Comparison of ENCODE assay signal across 8 cellular contexts in genomic region chr17:21551081-21551881, GRCh38.
A peak's percentile ranks its signal among the peaks of the same experiment; 100 is the strongest.
DNase-seq lines count a peak whose midpoint lies in the region; ATAC-seq and TF ChIP-seq lines count a peak whose summit lies in the region.

No MANE protein-coding gene starts in this region.

- peaks cover 6% of the 10 kb centered on the region for H3K27me3 ChIP-seq in CD8-positive, alpha-beta memory T cell (ENCODE audit: insufficient read depth, low read length, poor library complexity, severe bottlenecking)
- H3K27me3 ChIP-seq in H7 (ENCODE audit: control insufficient read depth, insufficient read depth, low read length), result no peaks in the 10 kb centered on the region; the same call in 1 of the 2 replicates
- H3K27me3 ChIP-seq in layer of hippocampus (ENCODE audit: control insufficient read depth, insufficient read depth, low read length), result no peaks in the 10 kb centered on the region

- ATAC-seq in GM18520 (IDR thresholded peaks at IDR 0.05; ENCODE audit: unreplicated experiment), result no peak

- DNase-seq in CD8-positive, alpha-beta memory T cell, result peak; percentile 71 to 81 (median 74)
- DNase-seq in H7 (peak; percentile 90), NCI-H2227 (lab: John Stamatoyannopoulos, UW; ENCODE audit: unreplicated experiment) (peak; percentile 79), chondrocyte (ENCODE audit: low spot score) (no peak)
- DNase-seq in activated CD4-positive, alpha-beta T cell treated with anti-CD3 and anti-CD28 coated beads for 24 hours (ENCODE audit: low read depth in 2 of 2), result peak; percentile 65 to 72
- DNase-seq in stimulated activated CD4-positive, alpha-beta T cell treated with anti-CD3 and anti-CD28 coated beads, Interleukin-15, amount 100 ng/mL, for 48 hours (ENCODE audit: low read depth in 2 of 2), result peak; percentile 60 to 66

- peak overlapping the region in 3 of 8 donors; percentile 38 to 70 (median 56) for H3K27ac Mint-ChIP-seq in CD8-positive, alpha-beta memory T cell
- H3K27ac Mint-ChIP-seq in chondrocyte (ENCODE audit: unreplicated experiment), result peak overlapping the region; percentile 94

- TF ChIP-seq CTCF in chondrocyte (IDR thresholded peaks at IDR 0.05), result no peak

- POLR2A ChIA-PET in CD8-positive, alpha-beta memory T cell (lab: Charles Lee), result no interaction called here

- peaks cover 0 to 5% (median 1%) of the 10 kb centered on the region in 3 donors for H3K36me3 Mint-ChIP-seq in CD8-positive, alpha-beta memory T cell
- peaks cover 8% of the 10 kb centered on the region for H3K36me3 Mint-ChIP-seq in chondrocyte (ENCODE audit: low read depth)

- peak overlapping the region; percentile 14 for H3K27ac ChIP-seq in CD8-positive, alpha-beta memory T cell (ENCODE audit: low read depth, low read length)
- H3K27ac ChIP-seq in layer of hippocampus (ENCODE audit: low read depth, low read length), result peak overlapping the region; percentile 62

- peaks cover 24 to 44% (median 36%) of the 10 kb centered on the region in 3 donors for H3K4me1 Mint-ChIP-seq in CD8-positive, alpha-beta memory T cell
- H3K4me1 Mint-ChIP-seq in chondrocyte (ENCODE audit: low read depth), result peaks cover 35% of the 10 kb centered on the region

- H3K36me3 ChIP-seq in CD8-positive, alpha-beta memory T cell (ENCODE audit: insufficient read depth, low read length), result no peaks in the 10 kb centered on the region
- no peaks in the 10 kb centered on the region for H3K36me3 ChIP-seq in H7 (replicated peaks; ENCODE audit: control insufficient read depth, insufficient read depth, low read length)

- H3K4me1 ChIP-seq in CD8-positive, alpha-beta memory T cell (ENCODE audit: insufficient read depth, low read length), result peaks cover 25% of the 10 kb centered on the region

- peaks cover 10 to 21% (median 16%) of the 10 kb centered on the region in 5 donors for H3K9me3 Mint-ChIP-seq in CD8-positive, alpha-beta memory T cell
- peaks cover 13% of the 10 kb centered on the region for H3K9me3 Mint-ChIP-seq in chondrocyte (ENCODE audit: low read depth)

- no peaks in the 10 kb centered on the region for H3K9me3 ChIP-seq in CD8-positive, alpha-beta memory T cell (ENCODE audit: low read length)

- CTCF ChIA-PET in CD8-positive, alpha-beta memory T cell (lab: Charles Lee), result interaction anchor here (1.1 to 3.1 kb wide), 3 partner anchors 38 to 432 kb away, joined by 3 to 8 read pairs (median 3); no protein-coding TSS in a partner anchor

- peaks cover 8 to 53% of the 10 kb centered on the region in 2 donors for H3K27me3 Mint-ChIP-seq in CD8-positive, alpha-beta memory T cell
- peaks cover 16% of the 10 kb centered on the region for H3K27me3 Mint-ChIP-seq in chondrocyte (ENCODE audit: low read depth)

- peak overlapping the region; percentile 82 to 91 (median 86) for H3K4me3 Mint-ChIP-seq in CD8-positive, alpha-beta memory T cell
- H3K4me3 Mint-ChIP-seq in chondrocyte (ENCODE audit: unreplicated experiment), result peak overlapping the region; percentile 89

- peak overlapping the region; percentile 84 for H3K4me3 ChIP-seq in CD8-positive, alpha-beta memory T cell (ENCODE audit: low read length)
- peak overlapping the region; percentile 56; the same call in 1 of the 2 replicates for H3K4me3 ChIP-seq in H7 (ENCODE audit: insufficient read depth, low read depth, low read length)
